Comparison of ENCODE assay signal across 1 cellular context in genomic region chr16:73040735-73041402, GRCh38.
TF ChIP-seq lines count a peak whose summit lies in the region.

No MANE protein-coding gene starts in this region.

TF ChIP-seq in HepG2, 621 proteins besides CTCF, POLR2A, EP300 and RAD21 (continued from another document):
- peak; percentile 82 for TF ChIP-seq PRDM15 (CRISPR knock-in tag; IDR thresholded peaks at IDR 0.05)
- no peak for TF ChIP-seq HINFP (CRISPR knock-in tag; IDR thresholded peaks at IDR 0.05; ENCODE audit: low read depth)
- peak; percentile 94 for TF ChIP-seq ZMYM3 (CRISPR knock-in tag; IDR thresholded peaks at IDR 0.05)
